In genomic region chr1:10074855-10075418, GRCh38 we compare ENCODE assay signal across 10 cellular contexts. TPM values are rescaled to one million over a fixed set of nuclear protein-coding genes. Genes with fewer than 3 reads are reported as not detected.
A peak's percentile ranks its signal among the peaks of the same experiment; 100 is the strongest.
DNase-seq lines count a peak whose midpoint lies in the region; ATAC-seq and TF ChIP-seq lines count a peak whose summit lies in the region.
"Had no signal": no experiment of that assay in that cellular context is flagged by ENCODE, and none has a peak within 500 bp of the region (broad histone marks: within the 10 kb centered on the region; RNA-seq: fewer than 3 reads in every experiment).

No MANE protein-coding gene starts in this region.

- no peaks in the 10 kb centered on the region; the same call in 1 of the 2 replicates for H3F3A ChIP-seq in Loucy (ENCODE audit: low read depth)

- no peak for TF ChIP-seq CTCF in Loucy (conservative IDR thresholded peaks at IDR 0.05; ENCODE audit: low read length)

- H3K27ac Mint-ChIP-seq in stimulated activated memory B cell treated with anti-CD40 and anti-IgM and Interleukin-4, amounts not matched to agents 10 μg/mL and 1 μg/mL and 100 μg/mL, for 72 hours: peak overlapping the region; percentile 10

- H3K4me2 ChIP-seq in Loucy (ENCODE audit: low read depth, low read length, poor library complexity, severe bottlenecking): peak overlapping the region; percentile 60

- no peak overlapping the region for H3K4me3 ChIP-seq in Loucy (ENCODE audit: low read length, poor library complexity, severe bottlenecking)

- H3K36me3 Mint-ChIP-seq in stimulated activated memory B cell treated with anti-CD40 and anti-IgM and Interleukin-4, amounts not matched to agents 10 μg/mL and 1 μg/mL and 100 μg/mL, for 72 hours: peaks cover 40% of the 10 kb centered on the region

- H3K4me1 Mint-ChIP-seq in stimulated activated memory B cell treated with anti-CD40 and anti-IgM and Interleukin-4, amounts not matched to agents 10 μg/mL and 1 μg/mL and 100 μg/mL, for 72 hours: peaks cover 12% of the 10 kb centered on the region

- H3K9me3 Mint-ChIP-seq in stimulated activated memory B cell treated with anti-CD40 and anti-IgM and Interleukin-4, amounts not matched to agents 10 μg/mL and 1 μg/mL and 100 μg/mL, for 72 hours: no peaks in the 10 kb centered on the region

- H3K27me3 Mint-ChIP-seq in stimulated activated memory B cell treated with anti-CD40 and anti-IgM and Interleukin-4, amounts not matched to agents 10 μg/mL and 1 μg/mL and 100 μg/mL, for 72 hours: no peaks in the 10 kb centered on the region
- H3K27me3 Mint-ChIP-seq: progenitor cell of endocrine pancreas had no signal

- H3K9me2 ChIP-seq in Loucy (replicated peaks; ENCODE audit: low read depth, low read length): no peaks in the 10 kb centered on the region

- H3K4me3 Mint-ChIP-seq in stimulated activated memory B cell treated with anti-CD40 and anti-IgM and Interleukin-4, amounts not matched to agents 10 μg/mL and 1 μg/mL and 100 μg/mL, for 72 hours: no peak overlapping the region

- intact Hi-C loops in left ventricle myocardium superior (cut with micrococcal nuclease): no loop called here

- no peaks in the 10 kb centered on the region for H3K9me3 ChIP-seq in Loucy (ENCODE audit: insufficient read depth, low read depth, low read length)

- no peak overlapping the region for H2AFZ ChIP-seq in Loucy (ENCODE audit: low read length)

- H3K27me3 ChIP-seq in Loucy (ENCODE audit: insufficient read depth, low read length, poor library complexity, severe bottlenecking): no peaks in the 10 kb centered on the region

- H3K36me3 ChIP-seq in Loucy (ENCODE audit: insufficient read depth, low read length): 0 out of 2 replicates have a peak, but pooled peaks cover 4% of the 10 kb centered on the region

- H4K20me1 ChIP-seq in Loucy (ENCODE audit: insufficient read depth, low read length, poor library complexity, severe bottlenecking): no peaks in the 10 kb centered on the region

- 0 out of 2 replicates have a peak, but pooled peaks cover under 1% of the 10 kb centered on the region for H3K79me2 ChIP-seq in Loucy (ENCODE audit: insufficient read depth, low read length)

- H3K4me1 ChIP-seq in Loucy (ENCODE audit: insufficient read depth, low read length, poor library complexity, severe bottlenecking): peaks cover 29% of the 10 kb centered on the region

- H3K9ac ChIP-seq in Loucy (ENCODE audit: low read depth, low read length, poor library complexity, severe bottlenecking): peak overlapping the region; percentile 15

- peak; percentile 53 for ATAC-seq in left ventricle myocardium superior
- ATAC-seq in stimulated activated memory B cell treated with anti-CD40 and anti-IgM and Interleukin-4, amounts not matched to agents 10 μg/mL and 1 μg/mL and 100 μg/mL, for 72 hours: no peak
- ATAC-seq in HG03280 (IDR thresholded peaks at IDR 0.05; ENCODE audit: unreplicated experiment): no peak
- ATAC-seq in GM18870 (IDR thresholded peaks at IDR 0.05; ENCODE audit: unreplicated experiment): no peak

- DNase-seq in amniotic epithelial cell (ENCODE audit: low read depth) (peak; percentile 43), left ventricle myocardium superior (no peak), COR-L47 (lab: John Stamatoyannopoulos, UW) (no peak)
- DNase-seq: DMS 273 treated with DMSO at 0.1 percent for 48 hours, NCI-H524 treated with DMSO at 0.1 percent for 48 hours had no signal

RNA-seq across cellular contexts. Expression of gene UBE4B, which starts 42.2 kb away (rescaled TPM):
- total RNA-seq in left ventricle myocardium superior: 78.4 TPM
